ENCODE assay signal across 2 cellular contexts in genomic region chr3:25074151-25074550, GRCh38.
TF ChIP-seq lines count a peak whose summit lies in the region.

No MANE protein-coding gene starts in this region.

TF ChIP-seq in HEK293, 187 proteins besides CTCF, POLR2A, EP300 and RAD21:
- TF ChIP-seq KLF17 (tag by site-specific recombination; IDR thresholded peaks at IDR 0.05): no peak
- no peak for TF ChIP-seq ZNF148 (tag by site-specific recombination; IDR thresholded peaks at IDR 0.05; ENCODE audit: borderline replicate concordance)
- no peak for TF ChIP-seq ZNF239 (tag by site-specific recombination; IDR thresholded peaks at IDR 0.05)
- TF ChIP-seq ZBTB8A (tag by site-specific recombination; IDR thresholded peaks at IDR 0.05): no peak
- peak; percentile 59; the same call in 1 of the 2 replicates for TF ChIP-seq ZBTB48 (tag by site-specific recombination; IDR thresholded peaks at IDR 0.05)
- peak; percentile 45; the same call in 1 of the 2 replicates for TF ChIP-seq WT1 (tag by site-specific recombination; IDR thresholded peaks at IDR 0.05)
- TF ChIP-seq SCRT2 (tag by site-specific recombination; IDR thresholded peaks at IDR 0.05): no peak
- no peak for TF ChIP-seq ZNF174 (tag by site-specific recombination; IDR thresholded peaks at IDR 0.05)
- TF ChIP-seq OSR2 (tag by site-specific recombination; IDR thresholded peaks at IDR 0.05): peak; percentile 30; the same call in 1 of the 2 replicates
- no peak for TF ChIP-seq ZNF404 (tag by site-specific recombination; IDR thresholded peaks at IDR 0.05)
- TF ChIP-seq ZNF621 (tag by site-specific recombination; IDR thresholded peaks at IDR 0.05): no peak
- no peak for TF ChIP-seq ZNF629 (tag by site-specific recombination; IDR thresholded peaks at IDR 0.05)
- no peak for TF ChIP-seq REPIN1 (tag by site-specific recombination; IDR thresholded peaks at IDR 0.05; ENCODE audit: low read depth)
- no peak for TF ChIP-seq ZSCAN18 (tag by site-specific recombination; IDR thresholded peaks at IDR 0.05)
- TF ChIP-seq ZNF555 (tag by site-specific recombination; conservative IDR thresholded peaks at IDR 0.05): no peak
- TF ChIP-seq HIC1 (tag by site-specific recombination; IDR thresholded peaks at IDR 0.05): no peak
- TF ChIP-seq ZNF302 (tag by site-specific recombination; IDR thresholded peaks at IDR 0.05; ENCODE audit: low read depth): no peak
- TF ChIP-seq BCL6B (tag by site-specific recombination; IDR thresholded peaks at IDR 0.05): no peak
- no peak for TF ChIP-seq ZNF211 (tag by site-specific recombination; IDR thresholded peaks at IDR 0.05; ENCODE audit: low read depth)
- no peak for TF ChIP-seq ZBTB6 (tag by site-specific recombination; IDR thresholded peaks at IDR 0.05)

TF ChIP-seq in H1, 55 proteins besides CTCF, POLR2A, EP300 and RAD21 (continued from another document):
- TF ChIP-seq CBX8 (IDR thresholded peaks at IDR 0.05; ENCODE audit: borderline replicate concordance, low read depth, low read length) (no peak), RXRA (IDR thresholded peaks at IDR 0.05; ENCODE audit: insufficient read depth, low read depth, low read length) (no peak), EZH2 (IDR thresholded peaks at IDR 0.05; ENCODE audit: low read depth, low read length, severe bottlenecking) (no peak), EGR1 (IDR thresholded peaks at IDR 0.05; ENCODE audit: borderline replicate concordance, low read depth, low read length) (no peak), POLR2AphosphoS5 (IDR thresholded peaks at IDR 0.05; ENCODE audit: low read depth, low read length) (no peak), RBBP5 (IDR thresholded peaks at IDR 0.05; ENCODE audit: borderline replicate concordance, low read depth, low read length) (no peak), SUZ12 (IDR thresholded peaks at IDR 0.05; ENCODE audit: low read length) (no peak), TBP (IDR thresholded peaks at IDR 0.05; ENCODE audit: low read depth, low read length) (no peak), SP4 (IDR thresholded peaks at IDR 0.05; ENCODE audit: low read length) (no peak), CHD2 (IDR thresholded peaks at IDR 0.05; ENCODE audit: low read length) (no peak), CHD7 (IDR thresholded peaks at IDR 0.05; ENCODE audit: insufficient replicate concordance, low read length) (no peak), ATF3 (IDR thresholded peaks at IDR 0.05; ENCODE audit: insufficient read depth, low read depth, low read length) (no peak)
TF ChIP-seq in H1: peak in this region for 0.
